19 cellular contexts compared by ENCODE assay signal in genomic region chr3:151058742-151059141, GRCh38. TPM values are rescaled to one million over a fixed set of nuclear protein-coding genes. Genes with fewer than 3 reads are reported as not detected.
DNase-seq lines count a peak whose midpoint lies in the region; ATAC-seq, FAIRE-seq and TF ChIP-seq lines count a peak whose summit lies in the region.
"Had no signal": no experiment of that assay in that cellular context is flagged by ENCODE, and none has a peak within 500 bp of the region (broad histone marks: within the 10 kb centered on the region; RNA-seq: fewer than 3 reads in every experiment).

No MANE protein-coding gene starts in this region.

- no CpG with 5 or more reads among the region's 7 CpGs for whole genome bisulfite sequencing in neuronal stem cell (ENCODE audit: extremely low coverage in 2 of 2, insufficient read length in 2 of 2, insufficient replicate concordance in 1 of 2), 2 donors

- H2BK5ac ChIP-seq in neuronal stem cell (ENCODE audit: low read length), result no peak overlapping the region

- no peaks in the 10 kb centered on the region for H3K36me3 ChIP-seq in GM23338 (ENCODE audit: insufficient read depth)
- no peaks in the 10 kb centered on the region for H3K36me3 ChIP-seq in neuronal stem cell (replicated peaks in 1 of 2; ENCODE audit: control insufficient read depth in 2 of 2, insufficient read depth in 2 of 2, low read length in 2 of 2)
- no peaks in the 10 kb centered on the region for H3K36me3 ChIP-seq in A673 (ENCODE audit: insufficient read depth, low read length, poor library complexity, severe bottlenecking)
- H3K36me3 ChIP-seq: BE2C, HAP-1 had no signal

- ATAC-seq in GM23338, result no peak
- ATAC-seq: SK-N-SH treated with all-trans-retinoic acid at 6 μM for 48 hours had no signal

- no peak for FAIRE-seq in RCC 7860 (lab: Jason Lieb, UNC)

- H3K4me3 ChIP-seq in GM23338 (no peak overlapping the region), NB4 (ENCODE audit: low read depth, low read length) (no peak overlapping the region), epithelial cell of esophagus (ENCODE audit: low read length) (no peak overlapping the region), neuronal stem cell (ENCODE audit: low read length in 2 of 2) (no peak overlapping the region), A673 (ENCODE audit: low read depth, low read length, poor library complexity, severe bottlenecking) (no peak overlapping the region)
- H3K4me3 ChIP-seq: HAP-1 had no signal

- H3K4me1 ChIP-seq in GM23338 (ENCODE audit: insufficient read depth) (no peaks in the 10 kb centered on the region), neuronal stem cell (ENCODE audit: control insufficient read depth in 2 of 2, insufficient read depth in 1 of 2, low read depth in 1 of 2, low read length in 2 of 2) (peaks cover 2 to 5% of the 10 kb centered on the region in 2 donors), A673 (ENCODE audit: insufficient read depth, low read length, poor library complexity, severe bottlenecking) (no peaks in the 10 kb centered on the region)
- H3K4me1 ChIP-seq: BE2C, HAP-1 had no signal

- BruUV-seq in Calu3 (replicated peaks; lab: Mats Ljungman, UMichigan) (no TSS peak), A673 (replicated peaks; lab: Mats Ljungman, UMichigan) (no TSS peak)

- no peaks in the 10 kb centered on the region for H4K20me1 ChIP-seq in GM23338 (replicated peaks; ENCODE audit: insufficient read depth)

- no peak overlapping the region for H3K27ac Mint-ChIP-seq in GM23338
- no peak overlapping the region for H3K27ac Mint-ChIP-seq in Calu3 (ENCODE audit: unreplicated experiment)

- H3K9ac ChIP-seq in neuronal stem cell (ENCODE audit: low read depth, low read length, poor library complexity), result no peak overlapping the region

- H3K9me3 Mint-ChIP-seq in GM23338, result no peaks in the 10 kb centered on the region
- no peaks in the 10 kb centered on the region for H3K9me3 Mint-ChIP-seq in Calu3 (ENCODE audit: low read depth, unreplicated experiment)

- H3K27me3 Mint-ChIP-seq in GM23338 (ENCODE audit: insufficient read depth, low read depth, poor library complexity) (no peaks in the 10 kb centered on the region), Calu3 (ENCODE audit: unreplicated experiment) (peaks cover 53% of the 10 kb centered on the region)

- no peak overlapping the region for H4K91ac ChIP-seq in neuronal stem cell (ENCODE audit: low read depth, low read length, poor library complexity)

- no peak overlapping the region for H3K23ac ChIP-seq in neuronal stem cell (ENCODE audit: low read depth, low read length, poor library complexity)

- no peaks in the 10 kb centered on the region for H3K79me1 ChIP-seq in neuronal stem cell (ENCODE audit: low read depth, low read length)

- H3K14ac ChIP-seq in neuronal stem cell (ENCODE audit: low read length), result no peak overlapping the region

- H3K36me3 Mint-ChIP-seq in GM23338 (ENCODE audit: low read depth) (no peaks in the 10 kb centered on the region), Calu3 (ENCODE audit: insufficient read depth, unreplicated experiment) (no peaks in the 10 kb centered on the region)

- CTCF ChIA-PET in Calu3 (lab: Charles Lee), result interaction anchor here (0.5 kb wide), 1 partner anchor 307 kb away, joined by 3 read pairs; no protein-coding TSS in a partner anchor
- CTCF ChIA-PET in A673 (lab: Charles Lee), result no interaction called here

- H3K4me3 Mint-ChIP-seq in GM23338 (no peak overlapping the region), Calu3 (ENCODE audit: low read depth, unreplicated experiment) (no peak overlapping the region)

- TF ChIP-seq CTCF in GM23338 (conservative IDR thresholded peaks at IDR 0.05; ENCODE audit: low read depth in 2 of 2), result no peak
- TF ChIP-seq CTCF in NB4 (IDR thresholded peaks at IDR 0.05; ENCODE audit: low read depth, low read length), result no peak
- no peak for TF ChIP-seq CTCF in epithelial cell of esophagus (IDR thresholded peaks at IDR 0.05; ENCODE audit: insufficient read depth, low read depth, low read length, missing control alignments)
- TF ChIP-seq CTCF in Calu3 (IDR thresholded peaks at IDR 0.05; ENCODE audit: unreplicated experiment), result no peak
- TF ChIP-seq CTCF in A673 (conservative IDR thresholded peaks at IDR 0.05; ENCODE audit: low read depth, low read length), result no peak

- no peak overlapping the region for H3K4me2 ChIP-seq in GM23338
- H3K4me2 ChIP-seq in neuronal stem cell (ENCODE audit: insufficient read depth, low read length, poor library complexity, severe bottlenecking), result no peak overlapping the region

- H3K27ac ChIP-seq in GM23338 (ENCODE audit: low read depth) (no peak overlapping the region), neuronal stem cell (replicated peaks; ENCODE audit: low read length) (no peak overlapping the region), A673 (ENCODE audit: low read depth, low read length, poor library complexity, severe bottlenecking) (no peak overlapping the region)
- H3K27ac ChIP-seq: HL-60 had no signal

- H3K27me3 ChIP-seq in GM23338 (ENCODE audit: insufficient read depth) (no peaks in the 10 kb centered on the region), neuronal stem cell (ENCODE audit: control insufficient read depth in 3 of 3, insufficient read depth in 3 of 3, low read depth in 1 of 3, low read length in 3 of 3) (no peaks in the 10 kb centered on the region), A673 (replicated peaks; ENCODE audit: insufficient read depth, low read depth, low read length, poor library complexity) (peaks cover 8% of the 10 kb centered on the region)

- no peaks in the 10 kb centered on the region for H3K79me2 ChIP-seq in GM23338 (replicated peaks; ENCODE audit: insufficient read depth)

- H3K18ac ChIP-seq in neuronal stem cell (ENCODE audit: low read length), result no peak overlapping the region

- no peak overlapping the region for H2BK12ac ChIP-seq in neuronal stem cell (ENCODE audit: low read length)

- no peaks in the 10 kb centered on the region for H3F3A ChIP-seq in GM23338 (replicated peaks; ENCODE audit: low read depth)

- H4K8ac ChIP-seq in neuronal stem cell (ENCODE audit: low read depth, low read length), result no peak overlapping the region

- DNase-seq in GM23338 (ENCODE audit: low spot score), result no peak
- peak; percentile 4 for DNase-seq in NB4 (ENCODE audit: low read depth)
- DNase-seq in epithelial cell of esophagus (ENCODE audit: low read depth), result peak; percentile 6
- no peak for DNase-seq in neuronal stem cell (ENCODE audit: low spot score)
- no peak for DNase-seq in Calu3
- no peak for DNase-seq in A673 (ENCODE audit: low spot score)
- no peak for DNase-seq in NCI-H510A (lab: John Stamatoyannopoulos, UW)
- DNase-seq in RCC 7860 (ENCODE audit: low spot score), result no peak
- DNase-seq: BE2C, DMS79 treated with DMSO at 0.1 percent for 48 hours, KBM-7, NCI-H1694 treated with DMSO at 0.1 percent for 48 hours, NCI-H2081 treated with DMSO at 0.1 percent for 48 hours, NCI-H748 treated with DMSO at 0.1 percent for 48 hours, SIG-M5 had no signal

- no peak overlapping the region for H2BK120ac ChIP-seq in neuronal stem cell (ENCODE audit: low read depth, low read length)

- peak overlapping the region; percentile 88; the same call in 1 of the 2 replicates for H2AFZ ChIP-seq in GM23338
- H2AFZ ChIP-seq in neuronal stem cell (ENCODE audit: low read length), result peak overlapping the region; percentile 80

- peaks cover 3% of the 10 kb centered on the region; the same call in 1 of the 2 replicates for H3K9me2 ChIP-seq in GM23338 (ENCODE audit: insufficient read depth)

- no peak for TF ChIP-seq POLR2A in NB4 (IDR thresholded peaks at IDR 0.05; ENCODE audit: extremely low read depth, insufficient read length)

- H2AK5ac ChIP-seq in neuronal stem cell (ENCODE audit: low read depth, low read length), result no peak overlapping the region

- H3K4ac ChIP-seq in neuronal stem cell (ENCODE audit: low read length), result no peak overlapping the region

- intact Hi-C loops in Calu3 (cut with micrococcal nuclease; ENCODE audit: unreplicated experiment) (no loop called here), A673 (cut with micrococcal nuclease; ENCODE audit: unreplicated experiment) (no loop called here)

- POLR2A ChIA-PET in A673 (lab: Charles Lee; ENCODE audit: low non-redundant PET), result no interaction called here

- H2BK15ac ChIP-seq in neuronal stem cell (ENCODE audit: low read length), result no peak overlapping the region

- H3K4me1 Mint-ChIP-seq in GM23338 (no peaks in the 10 kb centered on the region), Calu3 (ENCODE audit: low read depth, unreplicated experiment) (no peaks in the 10 kb centered on the region)

- no peaks in the 10 kb centered on the region for H3K9me3 ChIP-seq in neuronal stem cell (replicated peaks in 1 of 2; ENCODE audit: control insufficient read depth in 2 of 2, insufficient read depth in 1 of 2, low read depth in 1 of 2, low read length in 2 of 2)
- H3K9me3 ChIP-seq in A673 (ENCODE audit: low read depth, low read length, poor library complexity, severe bottlenecking), result no peaks in the 10 kb centered on the region
- H3K9me3 ChIP-seq: BE2C, HAP-1 had no signal

TF ChIP-seq in GM23338, 12 proteins besides CTCF, POLR2A, EP300 and RAD21:
- TF ChIP-seq EZH2phosphoT487 (IDR thresholded peaks at IDR 0.05; ENCODE audit: unreplicated experiment) (no peak), POLR2AphosphoS5 (IDR thresholded peaks at IDR 0.05; ENCODE audit: low read depth) (no peak), NANOG (IDR thresholded peaks at IDR 0.05; ENCODE audit: borderline replicate concordance) (no peak), EZH2 (IDR thresholded peaks at IDR 0.05; ENCODE audit: low read depth, unreplicated experiment) (no peak), ZNF114 (CRISPR knock-in tag; IDR thresholded peaks at IDR 0.05) (no peak)

RNA-seq across cellular contexts. Expression of gene MED12L, which starts 26.7 kb away (rescaled TPM):
- total RNA-seq in GM23338 (2014; rRNA removed; shearing (Covaris generic)), result 23.7 and 25.0 TPM in 2 replicates
- 5.6 and 5.7 TPM in 2 replicates for polyA plus RNA-seq in GM23338 (2016; fragmentation: Nextera tagmentation; extraction: Ambion mirVana)
- 7.3 TPM for polyA plus RNA-seq in neuronal stem cell (2013, experiment 1 of 2)
- polyA plus RNA-seq in neuronal stem cell (2013, experiment 2 of 2), result 7.6 TPM
- total RNA-seq in Calu3 (2022) (4.6 and 5.2 TPM in 2 replicates), A673 (2021) (0.71 and 1.1 TPM in 2 replicates)
- total RNA-seq: HT-29 had no signal

Comparison
In these comparisons a context has a peak if more than half of its experiments do, and no peak if none do; other contexts are left out.
1. DNase-seq: peak in NB4 (single experiment) and epithelial cell of esophagus (single experiment); none in GM23338 (single experiment), neuronal stem cell (single experiment), Calu3 (single experiment), A673 (single experiment), NCI-H510A (single experiment) and RCC 7860 (single experiment).